Comparison of ENCODE assay signal across 16 cellular contexts in genomic region chr4:20203508-20203907, GRCh38. TPM values are rescaled to one million over a fixed set of nuclear protein-coding genes. Genes with fewer than 3 reads are reported as not detected.
DNase-seq lines count a peak whose midpoint lies in the region; ATAC-seq and TF ChIP-seq lines count a peak whose summit lies in the region.
"Had no signal": no experiment of that assay in that cellular context is flagged by ENCODE, and none has a peak within 500 bp of the region (broad histone marks: within the 10 kb centered on the region; RNA-seq: fewer than 3 reads in every experiment).

No MANE protein-coding gene starts in this region.

- POLR2A ChIA-PET in MCF 10A (lab: Yijun Ruan, JAX): no interaction called here

- H3K9me2 ChIP-seq in Karpas-422 (replicated peaks; ENCODE audit: insufficient read depth, low read length): no peaks in the 10 kb centered on the region

- intact Hi-C loops in MCF 10A (cut with micrococcal nuclease): no loop called here
- intact Hi-C loops in breast epithelium (cut with DNase I; ENCODE audit: low total_unique reads): no loop called here

- no peak overlapping the region for H3K4me3 ChIP-seq in breast epithelium
- no peak overlapping the region for H3K4me3 ChIP-seq in Karpas-422 (ENCODE audit: low read length)
- H3K4me3 ChIP-seq: HAP-1, neural progenitor cell, SJCRH30 had no signal

- H3K9ac ChIP-seq in Karpas-422 (ENCODE audit: low read length): no peak overlapping the region
- H3K9ac ChIP-seq: neural progenitor cell had no signal

- H4K20me1 ChIP-seq in Karpas-422 (ENCODE audit: insufficient read depth, low read depth, low read length): no peaks in the 10 kb centered on the region

- CTCF ChIA-PET in MCF 10A (lab: Yijun Ruan, JAX): no interaction called here

- peaks cover 9% of the 10 kb centered on the region for H3K4me1 Mint-ChIP-seq in MCF 10A (ENCODE audit: insufficient read depth, unreplicated experiment)

- TF ChIP-seq POLR2A in breast epithelium (IDR thresholded peaks at IDR 0.05): no peak

- H3K27ac Mint-ChIP-seq in MCF 10A (ENCODE audit: low read depth, unreplicated experiment): no peak overlapping the region
- H3K27ac Mint-ChIP-seq: activated CD8-positive, alpha-beta T cell treated with anti-CD3 and anti-CD28 coated beads, Interleukin-2, amount 10 ng/mL, durations not matched to agents 7 days and 5 days; neural progenitor cell; stimulated activated naive CD8-positive, alpha-beta T cell treated with anti-CD3 and anti-CD28 coated beads, Interleukin-15, Interleukin-2, amounts not matched to agents 100 ng/mL and 50 ng/mL, for 24 hours had no signal

- ATAC-seq in GM19023 (IDR thresholded peaks at IDR 0.05; ENCODE audit: unreplicated experiment): no peak
- ATAC-seq: activated CD8-positive, alpha-beta T cell treated with anti-CD3 and anti-CD28 coated beads, Interleukin-2, amount 10 ng/mL, durations not matched to agents 7 days and 5 days had no signal

- H2AFZ ChIP-seq in Karpas-422 (ENCODE audit: low read length): no peak overlapping the region
- H2AFZ ChIP-seq: neural progenitor cell had no signal

- DNase-seq in MCF 10A (ENCODE audit: unreplicated experiment) (peak; percentile 58), breast epithelium (ENCODE audit: low spot score in 2 of 2) (no peak), amniotic epithelial cell (ENCODE audit: low read depth) (peak; percentile 90), fibroblast of the conjunctiva (ENCODE audit: low read depth) (peak; percentile 90), COLO668 (lab: John Stamatoyannopoulos, UW; ENCODE audit: unreplicated experiment) (no peak), DMS53 treated with DMSO at 0.1 percent for 48 hours (lab: John Stamatoyannopoulos, UW; ENCODE audit: unreplicated experiment) (no peak), Karpas-422 (no peak)
- DNase-seq: activated CD8-positive, alpha-beta T cell treated with anti-CD3 and anti-CD28 coated beads, Interleukin-2, amount 10 ng/mL, durations not matched to agents 7 days and 5 days; activated naive CD4-positive, alpha-beta T cell; SJCRH30 had no signal

- H3K79me2 ChIP-seq in Karpas-422 (ENCODE audit: low read length): no peaks in the 10 kb centered on the region

- H3K4me2 ChIP-seq in Karpas-422 (ENCODE audit: low read depth, low read length, poor library complexity, severe bottlenecking): no peak overlapping the region
- H3K4me2 ChIP-seq: neural progenitor cell had no signal

- no peaks in the 10 kb centered on the region for H3K36me3 Mint-ChIP-seq in MCF 10A (ENCODE audit: insufficient read depth, unreplicated experiment)
- H3K36me3 Mint-ChIP-seq: neural progenitor cell had no signal

- no peaks in the 10 kb centered on the region for H3K9me3 Mint-ChIP-seq in MCF 10A (ENCODE audit: unreplicated experiment)
- H3K9me3 Mint-ChIP-seq: neural progenitor cell had no signal

- no peaks in the 10 kb centered on the region for H3K27me3 ChIP-seq in breast epithelium
- H3K27me3 ChIP-seq in Karpas-422 (ENCODE audit: low read length): no peaks in the 10 kb centered on the region
- H3K27me3 ChIP-seq: neural progenitor cell, SJCRH30 had no signal

- H3K9me3 ChIP-seq in breast epithelium: no peaks in the 10 kb centered on the region
- no peaks in the 10 kb centered on the region; the same call in 1 of the 2 replicates for H3K9me3 ChIP-seq in Karpas-422 (ENCODE audit: low read length)
- H3K9me3 ChIP-seq: HAP-1, SJCRH30 had no signal

- H3K27me3 Mint-ChIP-seq in MCF 10A (ENCODE audit: insufficient read depth, unreplicated experiment): no peaks in the 10 kb centered on the region
- H3K27me3 Mint-ChIP-seq: stimulated activated naive CD8-positive, alpha-beta T cell treated with anti-CD3 and anti-CD28 coated beads, Interleukin-15, Interleukin-2, amounts not matched to agents 100 ng/mL and 50 ng/mL, for 24 hours had no signal

- TF ChIP-seq CTCF in MCF 10A (IDR thresholded peaks at IDR 0.05; ENCODE audit: unreplicated experiment) (no peak), breast epithelium (IDR thresholded peaks at IDR 0.05) (no peak)

- H3K36me3 ChIP-seq in breast epithelium: no peaks in the 10 kb centered on the region
- no peaks in the 10 kb centered on the region for H3K36me3 ChIP-seq in Karpas-422 (ENCODE audit: insufficient read depth, low read length)
- H3K36me3 ChIP-seq: HAP-1, neural progenitor cell, SJCRH30 had no signal

- H3K27ac ChIP-seq in breast epithelium (no peak overlapping the region), Karpas-422 (ENCODE audit: low read length) (no peak overlapping the region)
- H3K27ac ChIP-seq: 22Rv1, neural progenitor cell, SJCRH30 had no signal

- BruUV-seq in MCF 10A (replicated peaks; lab: Mats Ljungman, UMichigan): no TSS peak

- H3K4me1 ChIP-seq in breast epithelium: no peaks in the 10 kb centered on the region
- no peaks in the 10 kb centered on the region for H3K4me1 ChIP-seq in Karpas-422 (ENCODE audit: low read length)
- H3K4me1 ChIP-seq: HAP-1, neural progenitor cell, SJCRH30 had no signal

- no peak overlapping the region for H3K4me3 Mint-ChIP-seq in MCF 10A (ENCODE audit: unreplicated experiment)
- H3K4me3 Mint-ChIP-seq: activated CD8-positive, alpha-beta T cell treated with anti-CD3 and anti-CD28 coated beads, Interleukin-2, amount 10 ng/mL, durations not matched to agents 7 days and 5 days; neural progenitor cell; stimulated activated naive CD8-positive, alpha-beta T cell treated with anti-CD3 and anti-CD28 coated beads, Interleukin-15, Interleukin-2, amounts not matched to agents 100 ng/mL and 50 ng/mL, for 24 hours had no signal

RNA-seq across cellular contexts. Expression of gene SLIT2, which starts 48.2 kb away (rescaled TPM):
- total RNA-seq in MCF 10A (2022) (8.4 and 10.2 TPM in 2 replicates), breast epithelium (10 to 100 TPM; 15.7 to 20.3 (median 15.8) TPM)
- not detected in 2 replicates for total RNA-seq in Karpas-422 (2014; rRNA removed; shearing (Covaris generic); ENCODE audit: low replicate concordance)
- total RNA-seq: activated CD8-positive, alpha-beta T cell treated with anti-CD3 and anti-CD28 coated beads, Interleukin-2, amount 10 ng/mL, durations not matched to agents 7 days and 5 days; HT-29 had no signal

Comparison
In these comparisons a context has a peak if more than half of its experiments do, and no peak if none do; other contexts are left out.
1. DNase-seq: peak in MCF 10A (single experiment), amniotic epithelial cell (single experiment) and fibroblast of the conjunctiva (single experiment); none in breast epithelium (0 of 2), COLO668 (single experiment), DMS53 treated with DMSO at 0.1 percent for 48 hours (single experiment) and Karpas-422 (single experiment).